ENCODE assay signal across 15 cellular contexts in genomic region chr5:10675177-10675700, GRCh38.
DNase-seq lines count a peak whose midpoint lies in the region; ATAC-seq and TF ChIP-seq lines count a peak whose summit lies in the region.
"Had no signal": no experiment of that assay in that cellular context is flagged by ENCODE, and none has a peak within 500 bp of the region (broad histone marks: within the 10 kb centered on the region; RNA-seq: fewer than 3 reads in every experiment).

No MANE protein-coding gene starts in this region.

- H3K4me3 Mint-ChIP-seq in activated CD4-positive, alpha-beta memory T cell treated with anti-CD3 and anti-CD28 coated beads for 36 hours = no peak overlapping the region
- H3K4me3 Mint-ChIP-seq: CD4-positive, CD25-positive, alpha-beta regulatory T cell had no signal

- H3K4me1 ChIP-seq in DND-41 (ENCODE audit: insufficient read depth, low read length) (no peaks in the 10 kb centered on the region), heart right ventricle (peaks cover 0 to 3% (median 0%) of the 10 kb centered on the region in 9 donors)

- H3K4me3 ChIP-seq in DND-41 (ENCODE audit: low read depth in 1 of 2, low read length in 2 of 2) (no peak overlapping the region), WERI-Rb-1 (ENCODE audit: low read depth, low read length) (no peak overlapping the region; the same call in 1 of the 2 replicates), heart right ventricle (no peak overlapping the region)
- H3K4me3 ChIP-seq: BLaER1 treated with 17β-estradiol and CSF1 and Interleukin-3, amounts not matched to agents 10 nM and 100 nM; GM23248 had no signal

- POLR2A ChIA-PET in activated CD4-positive, alpha-beta memory T cell treated with anti-CD3 and anti-CD28 coated beads for 36 hours (lab: Charles Lee) = no interaction called here

- H3K27me3 Mint-ChIP-seq in activated CD4-positive, alpha-beta memory T cell treated with anti-CD3 and anti-CD28 coated beads for 36 hours = no peaks in the 10 kb centered on the region
- H3K27me3 Mint-ChIP-seq: CD4-positive, CD25-positive, alpha-beta regulatory T cell had no signal

- H2AFZ ChIP-seq in DND-41 (ENCODE audit: low read depth, low read length) = no peak overlapping the region
- H2AFZ ChIP-seq: GM23248 had no signal

- TF ChIP-seq CTCF in DND-41 (IDR thresholded peaks at IDR 0.05; ENCODE audit: borderline replicate concordance, extremely low read depth, low read length, poor library complexity, severe bottlenecking) (no peak), WERI-Rb-1 (IDR thresholded peaks at IDR 0.05; ENCODE audit: low read depth, low read length) (no peak), heart right ventricle (IDR thresholded peaks at IDR 0.05) (no peak)

- 77 to 87% methylated on average over 14 of the region's 14 CpGs for WGBS in heart right ventricle, 2 donors

- H3K9me3 Mint-ChIP-seq in activated CD4-positive, alpha-beta memory T cell treated with anti-CD3 and anti-CD28 coated beads for 36 hours = peaks cover 11% of the 10 kb centered on the region

- DNase-seq in NCI-H82 (lab: John Stamatoyannopoulos, UW) = peak; percentile 6
- no peak for DNase-seq in NCI-H82 treated with DMSO at 0.1 percent for 48 hours (lab: John Stamatoyannopoulos, UW; ENCODE audit: unreplicated experiment)
- no peak for DNase-seq in DND-41
- DNase-seq in WERI-Rb-1 = peak; percentile 73
- DNase-seq in mesenteric fat pad (ENCODE audit: low spot score) = peak; percentile 71
- DNase-seq in heart right ventricle = no peak
- DNase-seq in activated CD4-positive, alpha-beta memory T cell treated with anti-CD3 and anti-CD28 coated beads for 36 hours = no peak
- DNase-seq: 8988T; AML-193; CD4-positive, CD25-positive, alpha-beta regulatory T cell; DMS79; EL; GM23248 had no signal

- H3K4me2 ChIP-seq in DND-41 (ENCODE audit: insufficient read depth, low read length) = no peak overlapping the region
- H3K4me2 ChIP-seq: BLaER1 treated with 17β-estradiol and CSF1 and Interleukin-3, amounts not matched to agents 10 nM and 100 nM had no signal

- H3K27me3 ChIP-seq in DND-41 (ENCODE audit: insufficient read depth, low read length, poor library complexity) = no peaks in the 10 kb centered on the region
- H3K27me3 ChIP-seq in WERI-Rb-1 (ENCODE audit: insufficient read depth, low read depth, severe bottlenecking) = no peaks in the 10 kb centered on the region
- peaks cover 0 to 13% (median 0%) of the 10 kb centered on the region in 7 donors for H3K27me3 ChIP-seq in heart right ventricle
- H3K27me3 ChIP-seq: BLaER1 treated with 17β-estradiol and CSF1 and Interleukin-3, amounts not matched to agents 10 nM and 100 nM had no signal

- H3K9me3 ChIP-seq in DND-41 (ENCODE audit: insufficient read depth, low read length, severe bottlenecking) (no peaks in the 10 kb centered on the region), WERI-Rb-1 (ENCODE audit: severe bottlenecking) (no peaks in the 10 kb centered on the region), heart right ventricle (peaks cover 0 to 9% (median 0%) of the 10 kb centered on the region in 11 donors)

- peaks cover 30% of the 10 kb centered on the region for H3K36me3 Mint-ChIP-seq in activated CD4-positive, alpha-beta memory T cell treated with anti-CD3 and anti-CD28 coated beads for 36 hours

- no peak overlapping the region for H3K27ac Mint-ChIP-seq in activated CD4-positive, alpha-beta memory T cell treated with anti-CD3 and anti-CD28 coated beads for 36 hours
- H3K27ac Mint-ChIP-seq: CD4-positive, CD25-positive, alpha-beta regulatory T cell had no signal

- H3K27ac ChIP-seq in DND-41 (ENCODE audit: low read length) (no peak overlapping the region), WERI-Rb-1 (peak overlapping the region; percentile 53), heart right ventricle (no peak overlapping the region)
- H3K27ac ChIP-seq: BLaER1 treated with 17β-estradiol and CSF1 and Interleukin-3, amounts not matched to agents 10 nM and 100 nM; GM23248 had no signal

- H3K9ac ChIP-seq in DND-41 (ENCODE audit: low read depth, low read length) = no peak overlapping the region
- H3K9ac ChIP-seq: BLaER1 treated with 17β-estradiol and CSF1 and Interleukin-3, amounts not matched to agents 10 nM and 100 nM; GM23248 had no signal

- peaks cover 26% of the 10 kb centered on the region for H3K36me3 ChIP-seq in DND-41 (ENCODE audit: insufficient read depth, low read length)
- H3K36me3 ChIP-seq in WERI-Rb-1 = peaks cover 14% of the 10 kb centered on the region
- H3K36me3 ChIP-seq in heart right ventricle = peaks cover 0 to 34% (median 10%) of the 10 kb centered on the region in 9 donors

- H4K20me1 ChIP-seq in DND-41 (ENCODE audit: insufficient read depth, low read length) = 0 out of 2 replicates have a peak, but pooled peaks cover 4% of the 10 kb centered on the region

- no peaks in the 10 kb centered on the region for H3K4me1 Mint-ChIP-seq in activated CD4-positive, alpha-beta memory T cell treated with anti-CD3 and anti-CD28 coated beads for 36 hours (ENCODE audit: low read depth)

- no peaks in the 10 kb centered on the region for H3K79me2 ChIP-seq in DND-41 (ENCODE audit: insufficient read depth, low read length)

- intact Hi-C loops in heart right ventricle (cut with DNase I) = loop anchor here in 1 of 10 donors (10.0 kb wide), 1 partner anchor 1540 kb away; no protein-coding TSS in a partner anchor
- intact Hi-C loops in activated CD4-positive, alpha-beta memory T cell treated with anti-CD3 and anti-CD28 coated beads for 36 hours (cut with micrococcal nuclease) = no loop called here

- ATAC-seq in DND-41 (ENCODE audit: insufficient read depth, low read depth) (peak; percentile 26; the same call in 1 of the 3 replicates), heart right ventricle (no peak), HG03457 (IDR thresholded peaks at IDR 0.05; ENCODE audit: unreplicated experiment) (no peak)

- CTCF ChIA-PET in activated CD4-positive, alpha-beta memory T cell treated with anti-CD3 and anti-CD28 coated beads for 36 hours (lab: Charles Lee) = interaction anchor here (1.0 kb wide), 1 partner anchor 47 kb away, joined by 4 read pairs; no protein-coding TSS in a partner anchor

Comparison
In these comparisons a context has a peak if more than half of its experiments do, and no peak if none do; other contexts are left out.
1. DNase-seq: peak in NCI-H82 (single experiment), WERI-Rb-1 (single experiment) and mesenteric fat pad (single experiment); none in NCI-H82 treated with DMSO at 0.1 percent for 48 hours (single experiment), DND-41 (single experiment), heart right ventricle (0 of 2) and activated CD4-positive, alpha-beta memory T cell treated with anti-CD3 and anti-CD28 coated beads for 36 hours (single experiment).